Comparison of ENCODE assay signal across 8 cellular contexts in genomic region chr12:12696562-12697383, GRCh38. TPM values are rescaled to one million over a fixed set of nuclear protein-coding genes. Genes with fewer than 3 reads are reported as not detected.
DNase-seq lines count a peak whose midpoint lies in the region; ATAC-seq and TF ChIP-seq lines count a peak whose summit lies in the region.

No MANE protein-coding gene starts in this region.

- H3K27ac ChIP-seq in dorsolateral prefrontal cortex: peak overlapping the region; percentile 89 to 100 (median 99)

- TF ChIP-seq CTCF in AG10803 (conservative IDR thresholded peaks at IDR 0.05; ENCODE audit: low read length): no peak
- peak in 17 of 56 donors; percentile 2 to 44 (median 9) for TF ChIP-seq CTCF in dorsolateral prefrontal cortex (IDR thresholded peaks at IDR 0.05 in 54 of 56, conservative IDR thresholded peaks at IDR 0.05 in 2 of 56; ENCODE audit: low read depth in 1 of 56, partially characterized antibody in 56 of 56)
- no peak for TF ChIP-seq CTCF in lower leg skin (IDR thresholded peaks at IDR 0.05)

- ATAC-seq in HG03432 (IDR thresholded peaks at IDR 0.05; ENCODE audit: unreplicated experiment): peak; percentile 66

- DNase-seq in AG10803 (ENCODE audit: low read depth): peak; percentile 84
- DNase-seq in NCI-H526 treated with DMSO at 0.1 percent for 48 hours (lab: John Stamatoyannopoulos, UW): peak; percentile 69
- DNase-seq in activated CD4-positive, alpha-beta T cell treated with anti-CD3 and anti-CD28 coated beads, Interleukin-2, amount 50 U/mL, for 48 hours: peak; percentile 88 to 90
- DNase-seq in dorsolateral prefrontal cortex: peak; percentile 84 to 91 (median 90)
- DNase-seq in lower leg skin (ENCODE audit: low spot score in 2 of 2): peak; percentile 89 to 98
- DNase-seq in stimulated activated CD4-positive, alpha-beta T cell treated with anti-CD3 and anti-CD28 coated beads, Interleukin-4, amount 100 ng/mL, for 48 hours (ENCODE audit: low read depth in 2 of 2): peak; percentile 81 to 86

- TF ChIP-seq POLR2A in GM19099 (IDR thresholded peaks at IDR 0.05; ENCODE audit: extremely low read depth, insufficient read length, low read depth) (peak; percentile 51), lower leg skin (IDR thresholded peaks at IDR 0.05) (peak in 1 of 2 donors; percentile 84)

- H3K4me3 ChIP-seq in AG10803 (ENCODE audit: low read length): peak overlapping the region; percentile 72
- peak overlapping the region; percentile 36 to 87 (median 68) for H3K4me3 ChIP-seq in dorsolateral prefrontal cortex
- H3K4me3 ChIP-seq in lower leg skin (ENCODE audit: low read depth, poor library complexity, severe bottlenecking): peak overlapping the region; percentile 22

- intact Hi-C loops in dorsolateral prefrontal cortex (cut with DNase I): loop anchor here (1.0 to 10.0 kb wide), 3 partner anchors 82 to 134 kb away; partner anchors contain the start of genes CREBL2 (in 2 of the 2) and DUSP16 (in 2 of the 2)
- intact Hi-C loops in lower leg skin (cut with DNase I; ENCODE audit: low total_unique reads): no loop called here

- no peaks in the 10 kb centered on the region for H3K27me3 ChIP-seq in dorsolateral prefrontal cortex

- 0 to 1% methylated on average over 29 of the region's 29 CpGs for WGBS in lower leg skin, 2 donors

RNA-seq across cellular contexts. Expression of gene GPR19, which starts 0.8 kb away (rescaled TPM):
- total RNA-seq in dorsolateral prefrontal cortex (10 to 100 TPM in 109 of 120 experiments, 1 to 10 TPM in 11; 5.0 to 21.8 (median 13.1) TPM), lower leg skin (under 1 TPM in 1 of 4 donors, not detected in 3; 0.13 TPM)

RNA-seq across cellular contexts. Expression of gene CDKN1B, which starts 20.4 kb away (rescaled TPM):
- total RNA-seq in dorsolateral prefrontal cortex: 100 to 1,000 TPM in 21 of 120 experiments, 10 to 100 TPM in 99; 58.4 to 148 (median 88.8) TPM
- total RNA-seq in lower leg skin: 100 to 1,000 TPM in 3 of 4 donors, 10 to 100 TPM in 1; 74.3 to 104 (median 101) TPM

Comparison
In these comparisons a context has a peak if more than half of its experiments do, and no peak if none do; other contexts are left out.
1. Peak in every context shown above with its lines: DNase-seq, ATAC-seq, H3K4me3 ChIP-seq and H3K27ac ChIP-seq.
2. H3K4me3 ChIP-seq: peak in every context shown above with its lines; median percentile 72 in AG10803; 68 in dorsolateral prefrontal cortex; 22 in lower leg skin.
3. RNA of gene GPR19, which starts 0.8 kb away (total RNA-seq): 5.0 to 21.8 TPM in dorsolateral prefrontal cortex; 0.13 TPM in lower leg skin; every median in the first group is over 4 times any median in the second.